ENCODE assay signal across 1 cellular context in the genomic region with DNA sequence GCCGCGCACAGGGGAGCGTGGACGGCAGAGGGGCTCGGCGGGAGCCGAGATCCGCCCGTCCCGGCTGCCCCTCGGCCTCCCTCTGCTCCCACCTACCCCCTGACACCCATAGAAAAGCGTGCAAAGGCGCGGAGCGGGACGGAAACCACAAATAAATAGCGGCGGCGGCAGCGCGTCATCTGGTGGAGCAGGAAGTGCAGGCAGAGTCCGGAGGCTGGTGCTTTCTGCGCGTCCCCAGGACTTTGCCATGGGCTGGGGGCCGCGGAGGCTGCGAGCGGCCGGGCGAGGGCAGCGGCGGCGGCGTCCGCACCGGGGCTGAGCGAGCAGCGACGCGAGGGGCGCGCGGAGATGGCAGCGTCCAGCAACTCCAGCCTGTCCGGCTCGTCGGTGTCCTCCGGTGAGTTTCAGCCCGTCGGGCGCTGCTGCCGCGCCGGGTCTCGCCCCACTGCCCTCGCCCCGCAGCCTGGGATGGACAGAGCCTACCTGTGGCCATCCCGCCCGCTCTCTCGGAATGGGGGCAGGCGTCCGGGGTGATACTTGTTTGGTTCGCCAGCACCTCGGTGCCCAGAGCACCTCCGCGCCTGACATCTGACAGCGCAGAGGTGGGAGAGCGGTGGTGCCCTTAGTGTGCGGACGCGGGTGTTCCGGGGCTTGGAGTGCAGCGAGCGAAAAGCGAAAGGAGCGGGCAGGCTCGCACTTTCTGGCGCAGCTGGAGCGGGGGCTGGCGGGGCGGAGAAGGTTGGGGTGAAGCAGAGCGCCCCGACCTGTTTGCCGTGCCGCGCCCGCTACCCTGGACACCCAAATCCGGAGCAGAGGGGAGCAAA.
TF ChIP-seq lines count a peak whose summit lies in the region.

Gene CHN2, plus strand, starts transcription at position 182 of the 824 bp plus-strand sequence.

TF ChIP-seq in H1, 55 proteins besides CTCF, POLR2A, EP300 and RAD21:
- TF ChIP-seq SRF (IDR thresholded peaks at IDR 0.05; ENCODE audit: low read depth, low read length) (no peak), SUZ12 (IDR thresholded peaks at IDR 0.05; ENCODE audit: low read length) (peak; percentile 65; the same call in 1 of the 2 replicates), BCL11A (IDR thresholded peaks at IDR 0.05; ENCODE audit: low read depth in 2 of 2, low read length in 2 of 2) (no peak), KDM4A (IDR thresholded peaks at IDR 0.05; ENCODE audit: low read depth, low read length, severe bottlenecking) (peak; percentile 84), CHD2 (IDR thresholded peaks at IDR 0.05; ENCODE audit: low read length) (no peak), HDAC6 (IDR thresholded peaks at IDR 0.05; ENCODE audit: low read depth, low read length) (no peak), SIN3A (conservative IDR thresholded peaks at IDR 0.05 in 1 of 2, IDR thresholded peaks at IDR 0.05 in 1 of 2; ENCODE audit: low read depth in 1 of 2, low read length in 2 of 2) (0 out of 4 replicates have a peak, but pooled peaks of 1 of the 2 experiments have one; percentile 24), NANOG (IDR thresholded peaks at IDR 0.05; ENCODE audit: insufficient read depth, low read depth, low read length, poor library complexity, severe bottlenecking) (no peak), CEBPB (IDR thresholded peaks at IDR 0.05; ENCODE audit: low read depth, low read length) (no peak), NRF1 (IDR thresholded peaks at IDR 0.05; ENCODE audit: low read depth, low read length) (no peak), TAF7 (optimal IDR thresholded peaks at IDR 0.05; ENCODE audit: borderline replicate concordance, low read depth, low read length) (no peak), TAF1 (IDR thresholded peaks at IDR 0.05; ENCODE audit: low read depth, low read length) (peak; percentile 41; the same call in 1 of the 2 replicates), JUND (IDR thresholded peaks at IDR 0.05; ENCODE audit: low read length) (no peak), RXRA (IDR thresholded peaks at IDR 0.05; ENCODE audit: insufficient read depth, low read depth, low read length) (no peak), RBBP5 (IDR thresholded peaks at IDR 0.05; ENCODE audit: borderline replicate concordance, low read depth, low read length) (0 out of 2 replicates have a peak, but pooled peaks have one; percentile 58), GTF2F1 (IDR thresholded peaks at IDR 0.05; ENCODE audit: borderline replicate concordance, low read depth, low read length) (no peak), EGR1 (IDR thresholded peaks at IDR 0.05; ENCODE audit: borderline replicate concordance, low read depth, low read length) (no peak), CHD1 (IDR thresholded peaks at IDR 0.05; ENCODE audit: low read depth, low read length) (no peak), SIRT6 (IDR thresholded peaks at IDR 0.05; ENCODE audit: low read length) (no peak), SP4 (IDR thresholded peaks at IDR 0.05; ENCODE audit: low read length) (no peak), POU5F1 (IDR thresholded peaks at IDR 0.05; ENCODE audit: low read depth, low read length) (no peak), RFX5 (IDR thresholded peaks at IDR 0.05; ENCODE audit: borderline replicate concordance, low read depth, low read length) (no peak), ASH2L (IDR thresholded peaks at IDR 0.05; ENCODE audit: low read length) (peak; percentile 82), RNF2 (IDR thresholded peaks at IDR 0.05; ENCODE audit: borderline replicate concordance, low read depth, low read length, missing control alignments, poor library complexity, severe bottlenecking) (peak; percentile 75), HDAC2 (IDR thresholded peaks at IDR 0.05; ENCODE audit: borderline replicate concordance in 1 of 2, low read depth in 2 of 2, low read length in 2 of 2) (no peak), CTBP2 (IDR thresholded peaks at IDR 0.05; ENCODE audit: borderline replicate concordance, insufficient read depth, insufficient read length, low read length) (peak; percentile 1), MAFK (IDR thresholded peaks at IDR 0.05; ENCODE audit: low read depth, low read length) (no peak), CBX5 (IDR thresholded peaks at IDR 0.05; ENCODE audit: low read depth, low read length) (no peak), CREB1 (IDR thresholded peaks at IDR 0.05) (0 out of 2 replicates have a peak, but pooled peaks have one; percentile 23), CHD7 (IDR thresholded peaks at IDR 0.05; ENCODE audit: insufficient replicate concordance, low read length) (no peak), PHF8 (conservative IDR thresholded peaks at IDR 0.05; ENCODE audit: low read depth, low read length) (no peak), TBP (IDR thresholded peaks at IDR 0.05; ENCODE audit: low read depth, low read length) (peak; percentile 11; the same call in 1 of the 2 replicates), SP2 (IDR thresholded peaks at IDR 0.05; ENCODE audit: low read length) (no peak), ATF2 (IDR thresholded peaks at IDR 0.05; ENCODE audit: low read length) (no peak), KDM1A (IDR thresholded peaks at IDR 0.05; ENCODE audit: borderline replicate concordance, low read length) (no peak), EZH2 (IDR thresholded peaks at IDR 0.05; ENCODE audit: low read depth, low read length, severe bottlenecking) (peak; percentile 81)
- TF ChIP-seq, protein P1, sequence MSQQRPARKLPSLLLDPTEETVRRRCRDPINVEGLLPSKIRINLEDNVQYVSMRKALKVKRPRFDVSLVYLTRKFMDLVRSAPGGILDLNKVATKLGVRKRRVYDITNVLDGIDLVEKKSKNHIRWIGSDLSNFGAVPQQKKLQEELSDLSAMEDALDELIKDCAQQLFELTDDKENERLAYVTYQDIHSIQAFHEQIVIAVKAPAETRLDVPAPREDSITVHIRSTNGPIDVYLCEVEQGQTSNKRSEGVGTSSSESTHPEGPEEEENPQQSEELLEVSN (IDR thresholded peaks at IDR 0.05): peak; percentile 2; the same call in 1 of the 2 replicates
- TF ChIP-seq, protein P2, sequence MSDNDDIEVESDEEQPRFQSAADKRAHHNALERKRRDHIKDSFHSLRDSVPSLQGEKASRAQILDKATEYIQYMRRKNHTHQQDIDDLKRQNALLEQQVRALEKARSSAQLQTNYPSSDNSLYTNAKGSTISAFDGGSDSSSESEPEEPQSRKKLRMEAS (IDR thresholded peaks at IDR 0.05): no peak
